ENCODE assay signal across 9 cellular contexts in genomic region chr9:2469681-2470141, GRCh38.
A peak's percentile ranks its signal among the peaks of the same experiment; 100 is the strongest.
DNase-seq lines count a peak whose midpoint lies in the region; ATAC-seq, FAIRE-seq and TF ChIP-seq lines count a peak whose summit lies in the region.
"Had no signal": no experiment of that assay in that cellular context is flagged by ENCODE, and none has a peak within 500 bp of the region (broad histone marks: within the 10 kb centered on the region; RNA-seq: fewer than 3 reads in every experiment).

No MANE protein-coding gene starts in this region.

- no peak overlapping the region for H3K4me3 Mint-ChIP-seq in activated CD4-positive, alpha-beta memory T cell treated with anti-CD3 and anti-CD28 coated beads for 36 hours

- H3K4me3 ChIP-seq in HEK293 (ENCODE audit: low read depth, low read length) (no peak overlapping the region), kidney (ENCODE audit: low read length in 2 of 2) (no peak overlapping the region)
- H3K4me3 ChIP-seq: PC-9 had no signal

- H3K4me1 ChIP-seq in HEK293 (ENCODE audit: control insufficient read depth, insufficient read depth, low read length) (peaks cover 24% of the 10 kb centered on the region), kidney (ENCODE audit: control insufficient read depth in 1 of 2, insufficient read depth in 1 of 2, low read depth in 1 of 2, low read length in 2 of 2) (peaks cover 2 to 9% of the 10 kb centered on the region in 2 donors)

- no peak for TF ChIP-seq CTCF in HEK293 (tag by site-specific recombination; IDR thresholded peaks at IDR 0.05)
- TF ChIP-seq CTCF in kidney (IDR thresholded peaks at IDR 0.05; ENCODE audit: borderline replicate concordance, extremely low read depth, insufficient read depth) = no peak

- H3K27me3 Mint-ChIP-seq in activated CD4-positive, alpha-beta memory T cell treated with anti-CD3 and anti-CD28 coated beads for 36 hours = peaks cover 15% of the 10 kb centered on the region

- H3K36me3 Mint-ChIP-seq in activated CD4-positive, alpha-beta memory T cell treated with anti-CD3 and anti-CD28 coated beads for 36 hours = no peaks in the 10 kb centered on the region

- H3K9me3 Mint-ChIP-seq in activated CD4-positive, alpha-beta memory T cell treated with anti-CD3 and anti-CD28 coated beads for 36 hours = peaks cover under 1% of the 10 kb centered on the region

- CTCF ChIA-PET in HEK293 (lab: Yijun Ruan, JAX) = interaction anchor here (0.6 to 1.1 kb wide), 5 partner anchors 25 to 187 kb away, joined by 3 to 4 read pairs (median 3); no protein-coding TSS in a partner anchor
- CTCF ChIA-PET in activated CD4-positive, alpha-beta memory T cell treated with anti-CD3 and anti-CD28 coated beads for 36 hours (lab: Charles Lee) = no interaction called here

- ATAC-seq in GM18858 (IDR thresholded peaks at IDR 0.05; ENCODE audit: unreplicated experiment) = no peak

- POLR2A ChIA-PET in HEK293 (lab: Yijun Ruan, JAX) = no interaction called here
- POLR2A ChIA-PET in activated CD4-positive, alpha-beta memory T cell treated with anti-CD3 and anti-CD28 coated beads for 36 hours (lab: Charles Lee) = no interaction called here

- H3K27ac Mint-ChIP-seq in activated CD4-positive, alpha-beta memory T cell treated with anti-CD3 and anti-CD28 coated beads for 36 hours = no peak overlapping the region

- intact Hi-C loops in activated CD4-positive, alpha-beta memory T cell treated with anti-CD3 and anti-CD28 coated beads for 36 hours (cut with micrococcal nuclease) = loop anchor here (2.0 kb wide), 1 partner anchor 259 kb away; no protein-coding TSS in a partner anchor
- intact Hi-C loops in kidney (cut with DNase I) = no loop called here

- DNase-seq in DMS79 treated with DMSO at 0.1 percent for 48 hours (lab: John Stamatoyannopoulos, UW) (peak; percentile 29), lung microvascular endothelial cell (ENCODE audit: low read depth in 2 of 2) (peak; percentile 29 to 69), C1 segment of cervical spinal cord (lab: John Stamatoyannopoulos, UW) (no peak), HuH-7 (ENCODE audit: low spot score) (no peak), kidney (no peak)
- peak; percentile 37 for DNase-seq in activated CD4-positive, alpha-beta memory T cell treated with anti-CD3 and anti-CD28 coated beads for 36 hours

- H3K36me3 ChIP-seq in HEK293 (ENCODE audit: control insufficient read depth in 2 of 2, insufficient read depth in 1 of 2, low read length in 2 of 2) = no peaks in the 10 kb centered on the region
- no peaks in the 10 kb centered on the region for H3K36me3 ChIP-seq in kidney (ENCODE audit: control insufficient read depth in 1 of 2, insufficient read depth in 2 of 2, low read length in 2 of 2)

- no peaks in the 10 kb centered on the region for H3K4me1 Mint-ChIP-seq in activated CD4-positive, alpha-beta memory T cell treated with anti-CD3 and anti-CD28 coated beads for 36 hours (ENCODE audit: low read depth)

- H3K9me3 ChIP-seq in HEK293 (ENCODE audit: control insufficient read depth, insufficient read depth, low read depth, low read length) (no peaks in the 10 kb centered on the region), kidney (ENCODE audit: control insufficient read depth in 1 of 2, low read length in 2 of 2) (no peaks in the 10 kb centered on the region)

- H3K9ac ChIP-seq in kidney (ENCODE audit: low read length in 2 of 2) = no peak overlapping the region

- H3K27ac ChIP-seq in HEK293 (ENCODE audit: extremely low read depth, low read depth, low read length) (peak overlapping the region; percentile 53; the same call in 1 of the 2 replicates), kidney (ENCODE audit: low read depth in 2 of 2, low read length in 2 of 2) (no peak overlapping the region)
- H3K27ac ChIP-seq: PC-9 had no signal

- no peak for FAIRE-seq in kidney (lab: Jason Lieb, UNC)

TF ChIP-seq in HEK293, 187 proteins besides CTCF, POLR2A, EP300 and RAD21:
- peak; percentile 21 for TF ChIP-seq SETDB1 (IDR thresholded peaks at IDR 0.05; ENCODE audit: insufficient read length, low read length)
- peak; percentile 82 for TF ChIP-seq TRIM28 (IDR thresholded peaks at IDR 0.05; ENCODE audit: borderline replicate concordance, low read length)
- TF ChIP-seq ZNF76 (tag by site-specific recombination; IDR thresholded peaks at IDR 0.05; ENCODE audit: borderline replicate concordance, low read depth) = no peak

Comparison
In these comparisons a context has a peak if more than half of its experiments do, and no peak if none do; other contexts are left out.
1. DNase-seq: peak in DMS79 treated with DMSO at 0.1 percent for 48 hours (single experiment), activated CD4-positive, alpha-beta memory T cell treated with anti-CD3 and anti-CD28 coated beads for 36 hours (single experiment) and lung microvascular endothelial cell (2 of 2); none in C1 segment of cervical spinal cord (0 of 14), HuH-7 (single experiment) and kidney (single experiment).